Comparison of ENCODE assay signal across 12 cellular contexts in the genomic region with DNA sequence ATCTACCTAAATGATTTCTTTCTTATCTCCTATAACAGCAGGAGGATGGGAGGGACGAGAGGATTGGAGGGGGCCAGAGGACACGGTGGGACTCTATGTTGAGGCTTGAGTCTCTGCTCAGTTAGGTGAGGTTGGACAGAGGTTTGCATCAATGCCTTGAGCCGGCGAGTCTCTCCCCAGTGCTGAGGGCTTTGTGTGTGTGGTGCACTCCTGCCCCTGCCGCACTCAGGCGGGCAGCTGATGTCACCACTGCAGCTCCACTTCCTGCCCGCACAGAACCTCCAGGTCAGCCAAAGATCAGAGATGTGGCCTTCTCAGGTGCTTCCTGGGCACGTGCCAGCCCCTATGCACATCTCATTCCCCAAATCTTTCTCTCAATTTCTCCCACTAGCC. TPM values are rescaled to one million over a fixed set of nuclear protein-coding genes. Genes with fewer than 3 reads are reported as not detected.
DNase-seq lines count a peak whose midpoint lies in the region; ATAC-seq and TF ChIP-seq lines count a peak whose summit lies in the region.
"Not testable (repeated sequence)": the region's sequence is repeated elsewhere in the genome, so short reads cannot be mapped to it uniquely, and the experiment has no call there.
"Had no signal": no experiment of that assay in that cellular context is flagged by ENCODE, and none has a peak within 500 bp of the region (broad histone marks: within the 10 kb centered on the region; RNA-seq: fewer than 3 reads in every experiment).

No MANE protein-coding gene starts in this region.

- DNase-seq in GM23338 (ENCODE audit: low spot score): peak; percentile 27
- DNase-seq in NCI-H748 (lab: John Stamatoyannopoulos, UW; ENCODE audit: unreplicated experiment): peak; percentile 40
- DNase-seq in WTC11 (ENCODE audit: low spot score); smooth muscle cell (lab: John Stamatoyannopoulos, UW; ENCODE audit: unreplicated experiment): not testable (repeated sequence)
- peak in 1 of 2 experiments; percentile 27 for DNase-seq in mesothelial cell of epicardium (ENCODE audit: low spot score in 2 of 2, unreplicated experiment in 2 of 2)

- H3K4me1 Mint-ChIP-seq in GM23338 (peaks cover 33% of the 10 kb centered on the region), WTC11 (peaks cover 37% of the 10 kb centered on the region), mesothelial cell of epicardium (peaks cover 16% of the 10 kb centered on the region)
- peaks cover 24% of the 10 kb centered on the region for H3K4me1 Mint-ChIP-seq in activated naive CD4-positive, alpha-beta T cell treated with anti-CD3 and anti-CD28 coated beads, Interleukin-2, amount 50 U/mL, for 24 hours

- not testable (repeated sequence) for H3F3A ChIP-seq in GM23338 (replicated peaks; ENCODE audit: low read depth); smooth muscle cell (ENCODE audit: low read depth)

- H3K27me3 ChIP-seq in BLaER1 treated with 17β-estradiol and CSF1 and Interleukin-3, amounts not matched to agents 10 nM and 100 nM: peaks cover 97 to 100% (median 100%) of the 10 kb centered on the region in 11 experiments
- H3K27me3 ChIP-seq in GM23338 (ENCODE audit: insufficient read depth) (peaks cover 97% of the 10 kb centered on the region), smooth muscle cell (ENCODE audit: low read depth) (peaks cover 100% of the 10 kb centered on the region)

- H3K9me2 ChIP-seq in GM23338 (ENCODE audit: insufficient read depth): not testable (repeated sequence)

- TF ChIP-seq CTCF in GM23338 (conservative IDR thresholded peaks at IDR 0.05; ENCODE audit: low read depth in 2 of 2); WTC11 (IDR thresholded peaks at IDR 0.05); mesothelial cell of epicardium (IDR thresholded peaks at IDR 0.05; ENCODE audit: unreplicated experiment); smooth muscle cell (IDR thresholded peaks at IDR 0.05; ENCODE audit: borderline replicate concordance, insufficient read depth, poor library complexity, severe bottlenecking): not testable (repeated sequence)

- not testable (repeated sequence) for H3K27ac Mint-ChIP-seq in GM23338; WTC11; activated naive CD4-positive, alpha-beta T cell treated with anti-CD3 and anti-CD28 coated beads, Interleukin-2, amount 50 U/mL, for 24 hours; mesothelial cell of epicardium

- ATAC-seq in GM23338 (peak; percentile 22), WTC11 (peak; percentile 28), esophagus mucosa (peak; percentile 15)

- H3K4me2 ChIP-seq in BLaER1 treated with 17β-estradiol and CSF1 and Interleukin-3, amounts not matched to agents 10 nM and 100 nM: peak overlapping the region; percentile 78 to 97 (median 88)
- peak overlapping the region; percentile 77 for H3K4me2 ChIP-seq in GM23338
- peak overlapping the region; percentile 78 for H3K4me2 ChIP-seq in smooth muscle cell

- H3K4me1 ChIP-seq in BLaER1 treated with 17β-estradiol and CSF1 and Interleukin-3, amounts not matched to agents 10 nM and 100 nM: peaks cover 19 to 27% (median 25%) of the 10 kb centered on the region in 10 experiments
- H3K4me1 ChIP-seq in GM23338 (ENCODE audit: insufficient read depth) (peaks cover 13% of the 10 kb centered on the region; the same call in 1 of the 2 replicates), smooth muscle cell (ENCODE audit: low read depth) (peaks cover 11% of the 10 kb centered on the region)

- H3K27ac ChIP-seq in BLaER1 treated with 17β-estradiol and CSF1 and Interleukin-3, amounts not matched to agents 10 nM and 100 nM; GM23338 (ENCODE audit: low read depth); smooth muscle cell (ENCODE audit: low read depth): not testable (repeated sequence)

- H3K79me2 ChIP-seq in GM23338 (replicated peaks; ENCODE audit: insufficient read depth); smooth muscle cell (ENCODE audit: low read depth): not testable (repeated sequence)

- peaks cover 0 to 54% (median 37%) of the 10 kb centered on the region in 11 experiments; a peak in 18 of 22 replicates for H4K20me1 ChIP-seq in BLaER1 treated with 17β-estradiol and CSF1 and Interleukin-3, amounts not matched to agents 10 nM and 100 nM
- peaks cover 14% of the 10 kb centered on the region for H4K20me1 ChIP-seq in GM23338 (replicated peaks; ENCODE audit: insufficient read depth)
- not testable (repeated sequence) for H4K20me1 ChIP-seq in smooth muscle cell (ENCODE audit: low read depth)

- H3K27me3 Mint-ChIP-seq in GM23338 (ENCODE audit: insufficient read depth, low read depth, poor library complexity) (peaks cover 91% of the 10 kb centered on the region), WTC11 (ENCODE audit: low read depth) (peaks cover 100% of the 10 kb centered on the region), mesothelial cell of epicardium (ENCODE audit: low read depth) (peaks cover 99% of the 10 kb centered on the region)
- peaks cover 77% of the 10 kb centered on the region for H3K27me3 Mint-ChIP-seq in activated naive CD4-positive, alpha-beta T cell treated with anti-CD3 and anti-CD28 coated beads, Interleukin-2, amount 50 U/mL, for 24 hours

- not testable (repeated sequence) for H3K36me3 Mint-ChIP-seq in GM23338 (ENCODE audit: low read depth); WTC11; activated naive CD4-positive, alpha-beta T cell treated with anti-CD3 and anti-CD28 coated beads, Interleukin-2, amount 50 U/mL, for 24 hours
- H3K36me3 Mint-ChIP-seq in mesothelial cell of epicardium: peaks cover 11% of the 10 kb centered on the region

- POLR2A ChIA-PET in WTC11 (lab: Charles Lee): not testable (repeated sequence)

- H3K9ac ChIP-seq in BLaER1 treated with 17β-estradiol and CSF1 and Interleukin-3, amounts not matched to agents 10 nM and 100 nM; smooth muscle cell (ENCODE audit: low read depth): not testable (repeated sequence)

- H3K9me3 ChIP-seq in BLaER1 treated with 17β-estradiol and CSF1 and Interleukin-3, amounts not matched to agents 10 nM and 100 nM (replicated peaks in 1 of 11): peaks cover 20 to 30% (median 24%) of the 10 kb centered on the region in 11 experiments
- not testable (repeated sequence) for H3K9me3 ChIP-seq in smooth muscle cell (replicated peaks; ENCODE audit: low read depth)

- 8% methylated on average over 8 of the region's 8 CpGs for WGBS in smooth muscle cell (ENCODE audit: low lambda C conversion rate)

- CTCF ChIA-PET in WTC11 (lab: Charles Lee): interaction anchor here (1.0 to 1.2 kb wide), 2 partner anchors 26 to 80 kb away, joined by 3 to 4 read pairs; no protein-coding TSS in a partner anchor

- H3K4me3 ChIP-seq in BLaER1 treated with 17β-estradiol and CSF1 and Interleukin-3, amounts not matched to agents 10 nM and 100 nM: peak overlapping the region in 8 of 10 experiments; percentile 46 to 70 (median 55); a peak in 10 of 20 replicates
- H3K4me3 ChIP-seq in GM23338 (peak overlapping the region; percentile 49), smooth muscle cell (peak overlapping the region; percentile 20)

- H3K4me3 Mint-ChIP-seq in GM23338 (peak overlapping the region; percentile 61), WTC11 (peak overlapping the region; percentile 68), mesothelial cell of epicardium (peak overlapping the region; percentile 49)
- peak overlapping the region; percentile 81 for H3K4me3 Mint-ChIP-seq in activated naive CD4-positive, alpha-beta T cell treated with anti-CD3 and anti-CD28 coated beads, Interleukin-2, amount 50 U/mL, for 24 hours

- not testable (repeated sequence) for H3K36me3 ChIP-seq in BLaER1 treated with 17β-estradiol and CSF1 and Interleukin-3, amounts not matched to agents 10 nM and 100 nM; GM23338 (ENCODE audit: insufficient read depth); smooth muscle cell (ENCODE audit: low read depth)

- H3K9me3 Mint-ChIP-seq in GM23338; WTC11; activated naive CD4-positive, alpha-beta T cell treated with anti-CD3 and anti-CD28 coated beads, Interleukin-2, amount 50 U/mL, for 24 hours: not testable (repeated sequence)
- H3K9me3 Mint-ChIP-seq in mesothelial cell of epicardium: peaks cover 16% of the 10 kb centered on the region

- not testable (repeated sequence) for H2AFZ ChIP-seq in GM23338; smooth muscle cell (ENCODE audit: low read depth)

RNA-seq across cellular contexts. Expression of a gene that starts 27.7 kb away (rescaled TPM):
- 1.0 and 1.7 TPM in 2 replicates for total RNA-seq in GM23338 (2014; rRNA removed; shearing (Covaris generic))
- polyA plus RNA-seq in GM23338 (2016; fragmentation: Nextera tagmentation; extraction: Ambion mirVana): 0.74 and 1.3 TPM in 2 replicates
- total RNA-seq in WTC11 (2021): 0.64 to 0.81 TPM (median 0.64 TPM) in 3 replicates
- total RNA-seq in esophagus mucosa: 1.2 TPM
- 0.07 to 0.11 TPM (median 0.11 TPM) in 3 replicates for total RNA-seq in mesothelial cell of epicardium
- 0.72 and 1.5 TPM in 2 replicates for total RNA-seq in smooth muscle cell
- 1.5 and 1.7 TPM in 2 replicates for polyA plus RNA-seq in smooth muscle cell

RNA-seq across cellular contexts. Expression of a gene that starts 33.9 kb away (rescaled TPM):
- not detected in 2 replicates for total RNA-seq in GM23338 (2014; rRNA removed; shearing (Covaris generic))
- polyA plus RNA-seq in GM23338 (2016; fragmentation: Nextera tagmentation; extraction: Ambion mirVana): not detected in 2 replicates
- total RNA-seq in WTC11 (2021): not detected in 3 replicates
- total RNA-seq in esophagus mucosa: 30.4 TPM
- total RNA-seq in mesothelial cell of epicardium: not detected in 3 replicates
- total RNA-seq in smooth muscle cell: 1.4 and 3.6 TPM in 2 replicates
- polyA plus RNA-seq in smooth muscle cell: 0.23 and 0.85 TPM in 2 replicates
- total RNA-seq: A673, H7, lower lobe of right lung, sigmoid colon had no signal
- polyA plus RNA-seq: sigmoid colon had no signal

RNA-seq across cellular contexts. Expression of a gene that starts 49.6 kb away (rescaled TPM):
- 1.1 TPM in 1 of 2 replicates, not detected in the other for total RNA-seq in GM23338 (2014; rRNA removed; shearing (Covaris generic))
- 0.21 TPM in 1 of 2 replicates, not detected in the other for polyA plus RNA-seq in GM23338 (2016; fragmentation: Nextera tagmentation; extraction: Ambion mirVana)
- 0.13 to 0.23 TPM in 2 of 3 replicates, not detected in the other for total RNA-seq in WTC11 (2021)
- 5.2 TPM for total RNA-seq in esophagus mucosa
- total RNA-seq in mesothelial cell of epicardium: 0.23 to 0.42 TPM (median 0.24 TPM) in 3 replicates
- 8.8 and 9.8 TPM in 2 replicates for total RNA-seq in smooth muscle cell
- 9.4 and 11.7 TPM in 2 replicates for polyA plus RNA-seq in smooth muscle cell
- total RNA-seq: H7, sigmoid colon had no signal
